8 cellular contexts compared by ENCODE assay signal in genomic region chr9:37027582-37028424, GRCh38. TPM values are rescaled to one million over a fixed set of nuclear protein-coding genes. Genes with fewer than 3 reads are reported as not detected.
DNase-seq lines count a peak whose midpoint lies in the region; ATAC-seq and TF ChIP-seq lines count a peak whose summit lies in the region.

No MANE protein-coding gene starts in this region.

- H3K9me3 ChIP-seq in ovary, result no peaks in the 10 kb centered on the region
- H3K9me3 ChIP-seq in transverse colon, result no peaks in the 10 kb centered on the region

- no peaks in the 10 kb centered on the region for H3K9me2 ChIP-seq in GM23338 (ENCODE audit: insufficient read depth)

- no peak for TF ChIP-seq POLR2A in ovary (IDR thresholded peaks at IDR 0.05)
- TF ChIP-seq POLR2A in transverse colon (IDR thresholded peaks at IDR 0.05), result no peak

- H4K20me1 ChIP-seq in GM23338 (replicated peaks; ENCODE audit: insufficient read depth), result peaks cover 3% of the 10 kb centered on the region

- in situ Hi-C loops in transverse colon (cut with MboI; ENCODE audit: low pct_ligation_motif_present in 1 of 4, low pct_unique_long_range_greater_than_20kb in 1 of 4, low sequenced_read_pairs in 3 of 4), result no loop called here

- H3F3A ChIP-seq in GM23338 (replicated peaks; ENCODE audit: low read depth), result peaks cover 18% of the 10 kb centered on the region

- peak overlapping the region; percentile 93 for H3K4me2 ChIP-seq in GM23338

- WGBS in ovary, 3 donors, result 1 to 3% (median 3%) methylated on average over 33 to 59 of the region's 59 CpGs
- 3 to 5% methylated on average over 8 to 36 of the region's 59 CpGs for WGBS in transverse colon (ENCODE audit: low coverage in 1 of 2), 2 donors

- H3K4me1 Mint-ChIP-seq in GM23338, result peaks cover 37% of the 10 kb centered on the region

- H3K27ac ChIP-seq in GM23338 (ENCODE audit: low read depth), result no peak overlapping the region
- H3K27ac ChIP-seq in ovary, result no peak overlapping the region
- no peak overlapping the region for H3K27ac ChIP-seq in transverse colon

- H3K9me3 Mint-ChIP-seq in GM23338, result peaks cover 3% of the 10 kb centered on the region; the same call in 1 of the 3 replicates

- peaks cover 98% of the 10 kb centered on the region for H3K27me3 ChIP-seq in GM23338 (ENCODE audit: insufficient read depth)
- H3K27me3 ChIP-seq in ovary, result peaks cover 7% of the 10 kb centered on the region
- peaks cover 100% of the 10 kb centered on the region for H3K27me3 ChIP-seq in transverse colon

- peaks cover 2% of the 10 kb centered on the region; the same call in 1 of the 3 replicates for H3K36me3 Mint-ChIP-seq in GM23338 (ENCODE audit: low read depth)

- H3K4me3 Mint-ChIP-seq in GM23338, result peak overlapping the region; percentile 82

- TF ChIP-seq CTCF in GM23338 (conservative IDR thresholded peaks at IDR 0.05; ENCODE audit: low read depth in 2 of 2), result no peak
- no peak for TF ChIP-seq CTCF in ovary (IDR thresholded peaks at IDR 0.05)
- no peak for TF ChIP-seq CTCF in transverse colon (IDR thresholded peaks at IDR 0.05)

- no peaks in the 10 kb centered on the region; the same call in 1 of the 2 replicates for H3K36me3 ChIP-seq in GM23338 (ENCODE audit: insufficient read depth)
- no peaks in the 10 kb centered on the region for H3K36me3 ChIP-seq in ovary
- no peaks in the 10 kb centered on the region for H3K36me3 ChIP-seq in transverse colon

- peak overlapping the region; percentile 75 for H3K4me3 ChIP-seq in GM23338
- H3K4me3 ChIP-seq in ovary, result no peak overlapping the region
- peak overlapping the region in 2 of 4 donors; percentile 8 to 42 for H3K4me3 ChIP-seq in transverse colon

- DNase-seq in ELF-1 (ENCODE audit: low read depth, low spot score) (peak; percentile 98), GM23338 (ENCODE audit: low spot score) (peak; percentile 98), LHCN-M2 (ENCODE audit: low read depth) (peak; percentile 73), SHP77 (lab: John Stamatoyannopoulos, UW) (peak; percentile 88 to 89), activated gamma-delta T cell treated with Interleukin-2 at 50 U/mL for 16 hours (peak; percentile 74), globus pallidus (ENCODE audit: low spot score) (peak; percentile 74), ovary (peak; percentile 36 to 80 (median 55)), transverse colon (peak; percentile 90)

- TF ChIP-seq EP300 in ovary (IDR thresholded peaks at IDR 0.05) (no peak), transverse colon (IDR thresholded peaks at IDR 0.05; ENCODE audit: low read depth) (no peak)

- H3K4me1 ChIP-seq in GM23338 (ENCODE audit: insufficient read depth) (peaks cover 55% of the 10 kb centered on the region), ovary (ENCODE audit: insufficient read depth) (peaks cover 14% of the 10 kb centered on the region), transverse colon (peaks cover 22 to 46% (median 37%) of the 10 kb centered on the region in 4 donors)

- H3K79me2 ChIP-seq in GM23338 (replicated peaks; ENCODE audit: insufficient read depth), result no peaks in the 10 kb centered on the region

- no peak overlapping the region for H3K27ac Mint-ChIP-seq in GM23338

- peak; percentile 73 for ATAC-seq in GM23338

- H3K27me3 Mint-ChIP-seq in GM23338 (ENCODE audit: insufficient read depth, low read depth, poor library complexity), result peaks cover 98% of the 10 kb centered on the region

- intact Hi-C loops in ovary (cut with DNase I), result no loop called here
- intact Hi-C loops in transverse colon (cut with DNase I; ENCODE audit: low total_unique reads), result no loop called here

- peak overlapping the region; percentile 99 for H2AFZ ChIP-seq in GM23338

TF ChIP-seq in GM23338, 12 proteins besides CTCF, POLR2A, EP300 and RAD21:
- TF ChIP-seq POLR2AphosphoS5 (IDR thresholded peaks at IDR 0.05; ENCODE audit: low read depth) (0 out of 2 replicates have a peak, but pooled peaks have one; percentile 30), EZH2phosphoT487 (IDR thresholded peaks at IDR 0.05; ENCODE audit: unreplicated experiment) (peak; percentile 17), STAT1 (IDR thresholded peaks at IDR 0.05; ENCODE audit: unreplicated experiment) (no peak), ZNF114 (CRISPR knock-in tag; IDR thresholded peaks at IDR 0.05) (no peak), REST (IDR thresholded peaks at IDR 0.05; ENCODE audit: unreplicated experiment) (peak; percentile 94), CREB1 (CRISPR knock-in tag; IDR thresholded peaks at IDR 0.05; ENCODE audit: low read depth) (peak; percentile 64)

RNA-seq across cellular contexts. Expression of gene PAX5, which starts 6.3 kb away (rescaled TPM):
- 0.17 and 0.27 TPM in 2 replicates for total RNA-seq in GM23338 (2014; rRNA removed; shearing (Covaris generic))
- 0.30 and 0.60 TPM in 2 replicates for polyA plus RNA-seq in GM23338 (2016; fragmentation: Nextera tagmentation; extraction: Ambion mirVana)
- total RNA-seq in LHCN-M2 (2014; rRNA removed), result not detected in 2 replicates
- not detected for polyA plus RNA-seq in LHCN-M2 (2012)
- under 1 TPM in 2 of 7 donors, not detected in 5; 0.05 to 0.28 TPM for total RNA-seq in ovary
- under 1 TPM in 1 of 2 donors, not detected in 1; 0.02 TPM for polyA plus RNA-seq in ovary
- 1 to 10 TPM in 2 of 4 donors, not detected in 2; 2.4 to 3.7 TPM for total RNA-seq in transverse colon
